Comparison of ENCODE assay signal across 23 cellular contexts in genomic region chr2:126998486-126998885, GRCh38.
DNase-seq lines count a peak whose midpoint lies in the region; ATAC-seq, FAIRE-seq and TF ChIP-seq lines count a peak whose summit lies in the region.
"Had no signal": no experiment of that assay in that cellular context is flagged by ENCODE, and none has a peak within 500 bp of the region (broad histone marks: within the 10 kb centered on the region; RNA-seq: fewer than 3 reads in every experiment).

No MANE protein-coding gene starts in this region.

- peak; percentile 11 for DNase-seq in DMS53 (lab: John Stamatoyannopoulos, UW)
- no peak for DNase-seq in DMS53 treated with DMSO at 0.1 percent for 48 hours (lab: John Stamatoyannopoulos, UW; ENCODE audit: unreplicated experiment)
- DNase-seq in A549 (ENCODE audit: low read depth in 1 of 2, low spot score in 1 of 2) = no peak
- DNase-seq in GM19239 (ENCODE audit: insufficient read length, low spot score) = no peak
- no peak for DNase-seq in K562 (ENCODE audit: extremely low read depth in 1 of 4, low spot score in 3 of 4)
- DNase-seq in left lobe of liver (ENCODE audit: low spot score) = no peak
- DNase-seq in BE2C = no peak
- DNase-seq: ACHN; CD4-positive, alpha-beta T cell; CD8-positive, alpha-beta T cell; DMS 273 treated with DMSO at 0.1 percent for 48 hours; DMS153; DMS79; DND-41; EL; GDM1 had no signal

- H3K4me1 ChIP-seq in A549 (no peaks in the 10 kb centered on the region), K562 (replicated peaks in 1 of 2; ENCODE audit: control insufficient read depth in 2 of 2, insufficient read depth in 2 of 2, low read length in 2 of 2) (peaks cover 4 to 21% of the 10 kb centered on the region in 2 experiments), BE2C (no peaks in the 10 kb centered on the region)

- H3K4me3 ChIP-seq in A549 = no peak overlapping the region
- H3K4me3 ChIP-seq in K562 = no peak overlapping the region
- H3K4me3 ChIP-seq in BE2C (ENCODE audit: low read depth, low read length) = no peak overlapping the region
- H3K4me3 ChIP-seq: BLaER1 treated with 17β-estradiol and CSF1 and Interleukin-3, amounts not matched to agents 10 nM and 100 nM; GM12878 had no signal

- no peaks in the 10 kb centered on the region for H3K9me3 ChIP-seq in A549
- H3K9me3 ChIP-seq in K562 (replicated peaks; ENCODE audit: control insufficient read depth, insufficient read depth, low read depth, low read length) = no peaks in the 10 kb centered on the region; the same call in 1 of the 2 replicates
- H3K9me3 ChIP-seq in BE2C = no peaks in the 10 kb centered on the region
- H3K9me3 ChIP-seq: BLaER1 treated with 17β-estradiol and CSF1 and Interleukin-3, amounts not matched to agents 10 nM and 100 nM had no signal

- peaks cover 3% of the 10 kb centered on the region; the same call in 1 of the 2 replicates for H4K20me1 ChIP-seq in K562 (replicated peaks; ENCODE audit: control insufficient read depth, insufficient read depth, low read length)
- H4K20me1 ChIP-seq: BLaER1 treated with 17β-estradiol and CSF1 and Interleukin-3, amounts not matched to agents 10 nM and 100 nM had no signal

- no peak for TF ChIP-seq EP300 in A549 (IDR thresholded peaks at IDR 0.05)
- TF ChIP-seq EP300 in K562 (IDR thresholded peaks at IDR 0.05; ENCODE audit: low read length) = no peak

- no peak overlapping the region for H3K9ac ChIP-seq in K562 (ENCODE audit: insufficient read depth in 1 of 2, low read depth in 2 of 2, low read length in 2 of 2)
- H3K9ac ChIP-seq: BLaER1 treated with 17β-estradiol and CSF1 and Interleukin-3, amounts not matched to agents 10 nM and 100 nM had no signal

- POLR2A ChIA-PET in A549 (lab: Yijun Ruan, JAX) (no interaction called here), K562 (lab: Yijun Ruan, JAX) (no interaction called here)

- BruUV-seq in K562 (replicated peaks; lab: Mats Ljungman, UMichigan) = no TSS peak

- no peaks in the 10 kb centered on the region for H3K79me2 ChIP-seq in K562 (ENCODE audit: control insufficient read depth, insufficient read depth, low read length)

- in situ Hi-C loops in K562 (cut with MboI) = no loop called here

- H3K4me2 ChIP-seq in A549 (no peak overlapping the region), K562 (ENCODE audit: insufficient read depth, low read length) (no peak overlapping the region)

- TF ChIP-seq POLR2A in A549 (IDR thresholded peaks at IDR 0.05; ENCODE audit: low read length) = no peak
- TF ChIP-seq POLR2A in K562 (conservative IDR thresholded peaks at IDR 0.05) = no peak

- ATAC-seq in A549 (no peak), K562 (no peak), left lobe of liver (no peak), HG03439 (IDR thresholded peaks at IDR 0.05; ENCODE audit: unreplicated experiment) (no peak)
- ATAC-seq: CD8-positive, alpha-beta T cell; GM12878 had no signal

- TF ChIP-seq RAD21 in A549 (conservative IDR thresholded peaks at IDR 0.05 in 1 of 2, IDR thresholded peaks at IDR 0.05 in 1 of 2) (no peak), K562 (CRISPR knock-in tag; conservative IDR thresholded peaks at IDR 0.05 in 1 of 2, IDR thresholded peaks at IDR 0.05 in 1 of 2) (no peak)

- no peak for FAIRE-seq in A549 (lab: Jason Lieb, UNC)
- peak; percentile 18 for FAIRE-seq in GM19239 (lab: Jason Lieb, UNC)
- FAIRE-seq in K562 (lab: Jason Lieb, UNC) = no peak
- FAIRE-seq: GM12878, GM12892, GM18507 had no signal

- TF ChIP-seq CTCF in A549 (IDR thresholded peaks at IDR 0.05) (no peak), K562 (IDR thresholded peaks at IDR 0.05 in 2 of 3, conservative IDR thresholded peaks at IDR 0.05 in 1 of 3; ENCODE audit: insufficient read depth in 2 of 3, low read depth in 1 of 3, low read length in 3 of 3) (no peak), BE2C (IDR thresholded peaks at IDR 0.05; ENCODE audit: low read depth, low read length) (no peak)

- no peak overlapping the region for H2AFZ ChIP-seq in K562 (ENCODE audit: low read depth, low read length)

- H3K9me1 ChIP-seq in K562 (ENCODE audit: control insufficient read depth, insufficient read depth, low read length) = peaks cover 3% of the 10 kb centered on the region

- H3K36me3 ChIP-seq in K562 (ENCODE audit: control insufficient read depth, insufficient read depth, low read length) (no peaks in the 10 kb centered on the region), BE2C (no peaks in the 10 kb centered on the region)
- H3K36me3 ChIP-seq: BLaER1 treated with 17β-estradiol and CSF1 and Interleukin-3, amounts not matched to agents 10 nM and 100 nM had no signal

- CTCF ChIA-PET in A549 (lab: Yijun Ruan, JAX) (no interaction called here), K562 (lab: Yijun Ruan, JAX; ENCODE audit: low intra/inter-chr PET ratio) (no interaction called here)

- H3K27ac ChIP-seq in A549 (no peak overlapping the region), K562 (ENCODE audit: extremely low read depth, low read depth, low read length) (no peak overlapping the region)
- H3K27ac ChIP-seq: 22Rv1; BLaER1 treated with 17β-estradiol and CSF1 and Interleukin-3, amounts not matched to agents 10 nM and 100 nM; C4-2B had no signal

- H3K27me3 ChIP-seq in K562 (ENCODE audit: control insufficient read depth in 2 of 2, insufficient read depth in 2 of 2, low read length in 2 of 2) (no peaks in the 10 kb centered on the region), BE2C (no peaks in the 10 kb centered on the region)
- H3K27me3 ChIP-seq: BLaER1 treated with 17β-estradiol and CSF1 and Interleukin-3, amounts not matched to agents 10 nM and 100 nM had no signal

- intact Hi-C loops in K562 (cut with micrococcal nuclease) = no loop called here

TF ChIP-seq in A549, 52 proteins besides CTCF, POLR2A, EP300 and RAD21:
- TF ChIP-seq RFX5 (IDR thresholded peaks at IDR 0.05) = no peak
- peak; percentile 45 for TF ChIP-seq MAFK (IDR thresholded peaks at IDR 0.05; ENCODE audit: partially characterized antibody)
TF ChIP-seq in A549: peak in this region for 1.

TF ChIP-seq in K562, 482 proteins besides CTCF, POLR2A, EP300 and RAD21 (continues in another document):
- TF ChIP-seq, protein P1, sequence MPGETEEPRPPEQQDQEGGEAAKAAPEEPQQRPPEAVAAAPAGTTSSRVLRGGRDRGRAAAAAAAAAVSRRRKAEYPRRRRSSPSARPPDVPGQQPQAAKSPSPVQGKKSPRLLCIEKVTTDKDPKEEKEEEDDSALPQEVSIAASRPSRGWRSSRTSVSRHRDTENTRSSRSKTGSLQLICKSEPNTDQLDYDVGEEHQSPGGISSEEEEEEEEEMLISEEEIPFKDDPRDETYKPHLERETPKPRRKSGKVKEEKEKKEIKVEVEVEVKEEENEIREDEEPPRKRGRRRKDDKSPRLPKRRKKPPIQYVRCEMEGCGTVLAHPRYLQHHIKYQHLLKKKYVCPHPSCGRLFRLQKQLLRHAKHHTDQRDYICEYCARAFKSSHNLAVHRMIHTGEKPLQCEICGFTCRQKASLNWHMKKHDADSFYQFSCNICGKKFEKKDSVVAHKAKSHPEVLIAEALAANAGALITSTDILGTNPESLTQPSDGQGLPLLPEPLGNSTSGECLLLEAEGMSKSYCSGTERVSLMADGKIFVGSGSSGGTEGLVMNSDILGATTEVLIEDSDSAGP (CRISPR knock-in tag; IDR thresholded peaks at IDR 0.05) = no peak
- TF ChIP-seq CHD4 (IDR thresholded peaks at IDR 0.05; ENCODE audit: insufficient read depth, insufficient replicate concordance, low read depth, low read length, poor library complexity, severe bottlenecking) (no peak), BCOR (IDR thresholded peaks at IDR 0.05) (no peak), PURB (CRISPR knock-in tag; IDR thresholded peaks at IDR 0.05; ENCODE audit: low read depth) (no peak), ZC3H11A (IDR thresholded peaks at IDR 0.05; ENCODE audit: low read depth, low read length) (no peak), ZNF282 (CRISPR knock-in tag; IDR thresholded peaks at IDR 0.05) (no peak), SMARCE1 (IDR thresholded peaks at IDR 0.05) (no peak), NCOR1 (IDR thresholded peaks at IDR 0.05) (no peak), ZNF316 (IDR thresholded peaks at IDR 0.05) (peak; percentile 79), ZNF780A (CRISPR knock-in tag; IDR thresholded peaks at IDR 0.05) (no peak), C11orf30 (IDR thresholded peaks at IDR 0.05; ENCODE audit: low read depth) (peak; percentile 48), ZNF239 (CRISPR knock-in tag; IDR thresholded peaks at IDR 0.05) (no peak), MEIS2 (IDR thresholded peaks at IDR 0.05; ENCODE audit: partially characterized antibody) (no peak)
- TF ChIP-seq, protein P2, sequence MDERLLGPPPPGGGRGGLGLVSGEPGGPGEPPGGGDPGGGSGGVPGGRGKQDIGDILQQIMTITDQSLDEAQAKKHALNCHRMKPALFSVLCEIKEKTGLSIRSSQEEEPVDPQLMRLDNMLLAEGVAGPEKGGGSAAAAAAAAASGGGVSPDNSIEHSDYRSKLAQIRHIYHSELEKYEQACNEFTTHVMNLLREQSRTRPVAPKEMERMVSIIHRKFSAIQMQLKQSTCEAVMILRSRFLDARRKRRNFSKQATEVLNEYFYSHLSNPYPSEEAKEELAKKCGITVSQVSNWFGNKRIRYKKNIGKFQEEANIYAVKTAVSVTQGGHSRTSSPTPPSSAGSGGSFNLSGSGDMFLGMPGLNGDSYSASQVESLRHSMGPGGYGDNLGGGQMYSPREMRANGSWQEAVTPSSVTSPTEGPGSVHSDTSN (CRISPR knock-in tag; IDR thresholded peaks at IDR 0.05; ENCODE audit: low read depth) = no peak
- TF ChIP-seq, protein P2 (tag; conservative IDR thresholded peaks at IDR 0.05; ENCODE audit: low read depth) = 0 out of 2 replicates have a peak, but pooled peaks have one; percentile 13
- TF ChIP-seq, protein P3, sequence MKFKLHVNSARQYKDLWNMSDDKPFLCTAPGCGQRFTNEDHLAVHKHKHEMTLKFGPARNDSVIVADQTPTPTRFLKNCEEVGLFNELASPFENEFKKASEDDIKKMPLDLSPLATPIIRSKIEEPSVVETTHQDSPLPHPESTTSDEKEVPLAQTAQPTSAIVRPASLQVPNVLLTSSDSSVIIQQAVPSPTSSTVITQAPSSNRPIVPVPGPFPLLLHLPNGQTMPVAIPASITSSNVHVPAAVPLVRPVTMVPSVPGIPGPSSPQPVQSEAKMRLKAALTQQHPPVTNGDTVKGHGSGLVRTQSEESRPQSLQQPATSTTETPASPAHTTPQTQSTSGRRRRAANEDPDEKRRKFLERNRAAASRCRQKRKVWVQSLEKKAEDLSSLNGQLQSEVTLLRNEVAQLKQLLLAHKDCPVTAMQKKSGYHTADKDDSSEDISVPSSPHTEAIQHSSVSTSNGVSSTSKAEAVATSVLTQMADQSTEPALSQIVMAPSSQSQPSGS (CRISPR knock-in tag; IDR thresholded peaks at IDR 0.05) = no peak
